In genomic region chr5:123298335-123299010, GRCh38 we compare ENCODE assay signal across 26 cellular contexts.
"Had no signal": no experiment of that assay in that cellular context is flagged by ENCODE, and none has a peak within 500 bp of the region (broad histone marks: within the 10 kb centered on the region; RNA-seq: fewer than 3 reads in every experiment).

No MANE protein-coding gene starts in this region.

- H3K27me3 ChIP-seq: brain microvascular endothelial cell, SJCRH30 had no signal

- H3K4me3 Mint-ChIP-seq: activated CD4-positive, alpha-beta memory T cell treated with anti-CD3 and anti-CD28 coated beads for 36 hours; activated naive CD4-positive, alpha-beta T cell treated with anti-CD3 and anti-CD28 coated beads, Interleukin-2, amount 50 U/mL, for 24 hours; activated T-cell treated with anti-CD3 and anti-CD28 coated beads, Interleukin-2, amount 50 U/mL, for 72 hours; T-helper 1 cell treated with Interleukin-12 subunit alpha and Interleukin-12 subunit beta and Interleukin-4 antibody, amounts not matched to agents 30 μg/mL and 1 μg/mL, for 36 hours; T-helper 2 cell treated with Interferon-gamma antibody and Interleukin-4, amounts not matched to agents 5 μg/mL and 100 μg/mL, for 36 hours had no signal

- H3K36me3 Mint-ChIP-seq: activated CD4-positive, alpha-beta memory T cell treated with anti-CD3 and anti-CD28 coated beads for 36 hours; activated naive CD4-positive, alpha-beta T cell treated with anti-CD3 and anti-CD28 coated beads, Interleukin-2, amount 50 U/mL, for 24 hours had no signal

- H3K9me3 Mint-ChIP-seq: activated T-helper 2 cell treated with anti-CD3 and anti-CD28 coated beads, Interferon-gamma antibody, Interleukin-2, Interleukin-4, amounts not matched to agents 10 μg/mL and 5 μg/mL and 100 μg/mL, durations not matched to agents 14 hours and 24 hours and 36 hours; T-helper 1 cell treated with Interleukin-12 subunit alpha and Interleukin-12 subunit beta and Interleukin-4 antibody, amounts not matched to agents 30 μg/mL and 1 μg/mL, for 36 hours; T-helper 2 cell treated with Interferon-gamma antibody and Interleukin-4, amounts not matched to agents 5 μg/mL and 100 μg/mL, for 36 hours had no signal

- DNase-seq: activated CD4-positive, alpha-beta memory T cell treated with anti-CD3 and anti-CD28 coated beads for 36 hours; activated CD4-positive, alpha-beta T cell treated with anti-CD3 and anti-CD28 coated beads for 4 hours; activated CD4-positive, alpha-beta T cell treated with anti-CD3 and anti-CD28 coated beads, Interleukin-2, amount 50 U/mL, for 1 hour; activated gamma-delta T cell; activated naive CD4-positive, alpha-beta T cell treated with Interleukin-2 at 50 U/mL for 16 hours; activated T-cell treated with anti-CD3 and anti-CD28 coated beads, Interleukin-2, amount 50 U/mL, for 1 hour; activated T-cell treated with anti-CD3 and anti-CD28 coated beads, Interleukin-2, amount 50 U/mL, for 72 hours; anterior cingulate cortex; brain microvascular endothelial cell; central memory CD4-positive, alpha-beta T cell; MM.1S; MV-4-11; NCI-H1092; NCI-H146; NCI-H187 treated with DMSO at 0.1 percent for 48 hours; NCI-H2081; NCI-H226; NCI-H524 treated with DMSO at 0.1 percent for 48 hours; SHP77; SJCRH30; SK-N-SH had no signal

- H3K27ac ChIP-seq: brain microvascular endothelial cell, KMS-11, SJCRH30 had no signal

- H3K4me3 ChIP-seq: SJCRH30 had no signal

- H3K9me3 ChIP-seq: SK-N-SH had no signal

- H3K36me3 ChIP-seq: brain microvascular endothelial cell, SJCRH30 had no signal

- H3K27ac Mint-ChIP-seq: activated CD4-positive, alpha-beta memory T cell treated with anti-CD3 and anti-CD28 coated beads for 36 hours; activated naive CD4-positive, alpha-beta T cell treated with anti-CD3 and anti-CD28 coated beads, Interleukin-2, amount 50 U/mL, for 24 hours; activated T-cell treated with anti-CD3 and anti-CD28 coated beads, Interleukin-2, amount 50 U/mL, for 72 hours; activated T-helper 2 cell treated with anti-CD3 and anti-CD28 coated beads, Interferon-gamma antibody, Interleukin-2, Interleukin-4, amounts not matched to agents 10 μg/mL and 5 μg/mL and 100 μg/mL, durations not matched to agents 14 hours and 24 hours and 36 hours; T-helper 1 cell treated with Interleukin-12 subunit alpha and Interleukin-12 subunit beta and Interleukin-4 antibody, amounts not matched to agents 30 μg/mL and 1 μg/mL, for 36 hours; T-helper 2 cell treated with Interferon-gamma antibody and Interleukin-4, amounts not matched to agents 5 μg/mL and 100 μg/mL, for 36 hours had no signal

- H3K4me1 Mint-ChIP-seq: activated naive CD4-positive, alpha-beta T cell treated with anti-CD3 and anti-CD28 coated beads, Interleukin-2, amount 50 U/mL, for 24 hours had no signal
